1 cellular context compared by ENCODE assay signal in genomic region chr1:94004924-94005323, GRCh38.
A peak's percentile ranks its signal among the peaks of the same experiment; 100 is the strongest.
TF ChIP-seq lines count a peak whose summit lies in the region.

No MANE protein-coding gene starts in this region.

TF ChIP-seq in K562, 482 proteins besides CTCF, POLR2A, EP300 and RAD21 (continued from another document):
- TF ChIP-seq ATF6 (CRISPR knock-in tag; IDR thresholded peaks at IDR 0.05) (no peak), ZFPM2 (CRISPR knock-in tag; IDR thresholded peaks at IDR 0.05) (no peak), MITF (IDR thresholded peaks at IDR 0.05) (no peak), RBM39 (optimal IDR thresholded peaks at IDR 0.05; ENCODE audit: low read depth, low read length) (no peak), ZNF316 (IDR thresholded peaks at IDR 0.05) (peak; percentile 45), ZBTB2 (IDR thresholded peaks at IDR 0.05) (no peak), ZNF384 (IDR thresholded peaks at IDR 0.05; ENCODE audit: low read depth, low read length) (no peak), FOSL1 (tag; conservative IDR thresholded peaks at IDR 0.05) (peak; percentile 45; the same call in 1 of the 2 replicates), SPI1 (IDR thresholded peaks at IDR 0.05; ENCODE audit: borderline replicate concordance, low read depth, low read length) (no peak), MBD2 (IDR thresholded peaks at IDR 0.05; ENCODE audit: borderline replicate concordance, low read depth) (no peak)
